ENCODE assay signal across 28 cellular contexts in the genomic region with DNA sequence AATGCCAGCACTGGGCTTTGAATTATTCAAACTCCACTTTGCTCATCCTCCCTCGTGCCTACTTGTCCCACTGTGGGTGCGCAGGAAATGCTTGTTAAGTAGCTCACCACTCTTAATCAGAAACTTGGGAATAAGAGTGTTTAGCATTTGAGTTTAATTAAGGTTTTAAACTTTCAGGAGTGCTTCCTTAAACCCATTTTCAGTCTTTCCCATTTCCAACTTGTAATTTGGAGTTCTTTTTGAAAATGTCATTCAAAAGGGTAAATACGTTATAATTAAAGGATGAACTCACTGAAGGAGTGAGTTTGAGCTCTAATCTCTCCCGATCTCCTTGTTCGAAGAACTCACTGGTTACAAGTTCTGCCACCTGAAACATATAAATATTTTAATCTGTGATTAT.
"Had no signal": no experiment of that assay in that cellular context is flagged by ENCODE, and none has a peak within 500 bp of the region (broad histone marks: within the 10 kb centered on the region; RNA-seq: fewer than 3 reads in every experiment).

No MANE protein-coding gene starts in this region.

- H3K27me3 ChIP-seq: MG63, Peyer's patch had no signal

- DNase-seq: MG63, NCI-H1048, NCI-H1092 treated with DMSO at 0.1 percent for 48 hours, NCI-H1105 treated with DMSO at 0.1 percent for 48 hours, NCI-H1436, NCI-H1694, NCI-H187, NCI-H1930, NCI-H2029 treated with DMSO at 0.1 percent for 48 hours, NCI-H2081 treated with DMSO at 0.1 percent for 48 hours, NCI-H2107, NCI-H2171, NCI-H226, NCI-H446 treated with DMSO at 0.1 percent for 48 hours, NCI-H510A, NCI-H524, NCI-H526, NCI-H748 treated with DMSO at 0.1 percent for 48 hours, NCI-H82, OCI-M1, PC-3, Peyer's patch, Right ventricle myocardium superior, RPMI8226, SHP77 treated with DMSO at 0.1 percent for 48 hours, T-cell had no signal

- H3K9me3 ChIP-seq: MG63, Peyer's patch had no signal

- H3K36me3 ChIP-seq: MG63, Peyer's patch had no signal

- H3K27ac ChIP-seq: Peyer's patch, SK-N-MC had no signal

- ATAC-seq: PC-3, SK-N-SH treated with all-trans-retinoic acid at 6 μM for 48 hours, T-cell had no signal

- H3K4me1 ChIP-seq: Peyer's patch had no signal

- H3K4me3 ChIP-seq: MG63, Peyer's patch had no signal
